16 cellular contexts compared by ENCODE assay signal in genomic region chr12:52860102-52860838, GRCh38. TPM values are rescaled to one million over a fixed set of nuclear protein-coding genes. Genes with fewer than 3 reads are reported as not detected.
DNase-seq lines count a peak whose midpoint lies in the region; ATAC-seq and TF ChIP-seq lines count a peak whose summit lies in the region.
"Had no signal": no experiment of that assay in that cellular context is flagged by ENCODE, and none has a peak within 500 bp of the region (broad histone marks: within the 10 kb centered on the region; RNA-seq: fewer than 3 reads in every experiment).

No MANE protein-coding gene starts in this region.

- H3K27ac ChIP-seq in gastrocnemius medialis = no peak overlapping the region
- H3K27ac ChIP-seq: 22Rv1, dorsolateral prefrontal cortex, stomach had no signal

- DNase-seq in DMS 273 (lab: John Stamatoyannopoulos, UW; ENCODE audit: unreplicated experiment) (peak; percentile 40), DMS 273 treated with DMSO at 0.1 percent for 48 hours (lab: John Stamatoyannopoulos, UW) (no peak), fibroblast of villous mesenchyme (ENCODE audit: low read depth) (peak; percentile 60), sciatic nerve (ENCODE audit: low spot score) (no peak), gastrocnemius medialis (no peak), GF-D8 (lab: John Stamatoyannopoulos, UW) (no peak)
- DNase-seq: activated CD4-positive, alpha-beta T cell treated with anti-CD3 and anti-CD28 coated beads for 36 hours; activated effector memory CD4-positive, alpha-beta T cell treated with Interleukin-2 at 50 U/mL for 16 hours; dorsolateral prefrontal cortex; NCI-H1436; stomach had no signal

- no peak for TF ChIP-seq CTCF in fibroblast of villous mesenchyme (IDR thresholded peaks at IDR 0.05; ENCODE audit: insufficient read depth, low read depth, low read length)
- no peak for TF ChIP-seq CTCF in gastrocnemius medialis (IDR thresholded peaks at IDR 0.05 in 4 of 5, conservative IDR thresholded peaks at IDR 0.05 in 1 of 5)

- no peaks in the 10 kb centered on the region for H3K27me3 ChIP-seq in gastrocnemius medialis
- H3K27me3 ChIP-seq: dorsolateral prefrontal cortex, stomach had no signal

- ATAC-seq in SK-N-SH treated with all-trans-retinoic acid at 6 μM for 48 hours (peak; percentile 72), sciatic nerve (peak; percentile 62), gastrocnemius medialis (no peak), HG03571 (IDR thresholded peaks at IDR 0.05; ENCODE audit: unreplicated experiment) (no peak)
- ATAC-seq: activated CD4-positive, alpha-beta T cell treated with anti-CD3 and anti-CD28 coated beads for 36 hours had no signal

- H3K4me3 ChIP-seq in fibroblast of villous mesenchyme (ENCODE audit: low read depth, low read length) (no peak overlapping the region), gastrocnemius medialis (no peak overlapping the region)
- H3K4me3 ChIP-seq: dorsolateral prefrontal cortex, HAP-1, stomach had no signal

- H3K9me3 ChIP-seq in gastrocnemius medialis = no peaks in the 10 kb centered on the region
- H3K9me3 ChIP-seq: HAP-1, stomach had no signal

- intact Hi-C loops in sciatic nerve (cut with DNase I) = no loop called here
- intact Hi-C loops in gastrocnemius medialis (cut with DNase I; ENCODE audit: low total_unique reads) = no loop called here

- TF ChIP-seq POLR2A in gastrocnemius medialis (IDR thresholded peaks at IDR 0.05) = no peak

- H3K4me1 ChIP-seq in gastrocnemius medialis = no peaks in the 10 kb centered on the region
- H3K4me1 ChIP-seq: HAP-1, stomach had no signal

- in situ Hi-C loops in gastrocnemius medialis (cut with MboI; ENCODE audit: low sequenced_read_pairs in 4 of 4) = no loop called here

- no peaks in the 10 kb centered on the region for H3K36me3 ChIP-seq in gastrocnemius medialis
- H3K36me3 ChIP-seq: HAP-1, stomach had no signal

TF ChIP-seq in SK-N-SH treated with all-trans-retinoic acid at 6 μM for 48 hours, 23 proteins besides CTCF, POLR2A, EP300 and RAD21:
- TF ChIP-seq PATZ1 (CRISPR knock-in tag; IDR thresholded peaks at IDR 0.05; ENCODE audit: borderline replicate concordance) = no peak
- TF ChIP-seq SNAI2 (CRISPR knock-in tag; IDR thresholded peaks at IDR 0.05) = no peak
- no peak for TF ChIP-seq ARNTL (CRISPR knock-in tag; IDR thresholded peaks at IDR 0.05; ENCODE audit: borderline replicate concordance, low read depth)
- no peak for TF ChIP-seq ZFP30 (CRISPR knock-in tag; IDR thresholded peaks at IDR 0.05)
- TF ChIP-seq TOX (CRISPR knock-in tag; IDR thresholded peaks at IDR 0.05; ENCODE audit: borderline replicate concordance) = no peak
- no peak for TF ChIP-seq ZNF70 (CRISPR knock-in tag; IDR thresholded peaks at IDR 0.05)
- TF ChIP-seq GLIS3 (CRISPR knock-in tag; IDR thresholded peaks at IDR 0.05) = no peak
- TF ChIP-seq CSRNP3 (CRISPR knock-in tag; IDR thresholded peaks at IDR 0.05) = no peak

RNA-seq across cellular contexts. Expression of gene KRT78, which starts 11.5 kb away (rescaled TPM):
- total RNA-seq in fibroblast of villous mesenchyme (not detected in 2 replicates), sciatic nerve (not detected), gastrocnemius medialis (not detected)
- total RNA-seq: activated CD4-positive, alpha-beta T cell treated with anti-CD3 and anti-CD28 coated beads for 36 hours had no signal

RNA-seq across cellular contexts. Expression of gene KRT79, which starts 26.2 kb away (rescaled TPM):
- not detected in 2 replicates for total RNA-seq in fibroblast of villous mesenchyme
- not detected for total RNA-seq in sciatic nerve
- not detected for total RNA-seq in gastrocnemius medialis
- total RNA-seq: dorsolateral prefrontal cortex, G401, stomach had no signal

RNA-seq across cellular contexts. Expression of gene KRT8, which starts 44.6 kb away (rescaled TPM):
- 57.0 and 74.7 TPM in 2 replicates for total RNA-seq in fibroblast of villous mesenchyme
- 9.6 TPM for total RNA-seq in sciatic nerve
- total RNA-seq in gastrocnemius medialis = 1 to 10 TPM in 3 of 4 donors, not detected in 1; 1.4 to 7.0 (median 3.1) TPM

RNA-seq across cellular contexts. Expression of gene KRT4, which starts 46.4 kb away (rescaled TPM):
- total RNA-seq in fibroblast of villous mesenchyme = not detected in 2 replicates
- total RNA-seq in sciatic nerve = not detected
- total RNA-seq in gastrocnemius medialis = not detected
- total RNA-seq: activated CD4-positive, alpha-beta T cell treated with anti-CD3 and anti-CD28 coated beads for 36 hours; dorsolateral prefrontal cortex; G401 had no signal

Comparison
In these comparisons a context has a peak if more than half of its experiments do, and no peak if none do; other contexts are left out.
1. DNase-seq: peak in DMS 273 (single experiment) and fibroblast of villous mesenchyme (single experiment); none in DMS 273 treated with DMSO at 0.1 percent for 48 hours (single experiment), sciatic nerve (single experiment), gastrocnemius medialis (0 of 2) and GF-D8 (single experiment).
2. ATAC-seq: peak in SK-N-SH treated with all-trans-retinoic acid at 6 μM for 48 hours (single experiment) and sciatic nerve (single experiment); none in gastrocnemius medialis (0 of 2) and HG03571 (single experiment).